8 cellular contexts compared by ENCODE assay signal in genomic region chr5:71830626-71831539, GRCh38.
DNase-seq lines count a peak whose midpoint lies in the region; ATAC-seq and TF ChIP-seq lines count a peak whose summit lies in the region.

No MANE protein-coding gene starts in this region.

- H3K27ac Mint-ChIP-seq in activated naive CD8-positive, alpha-beta T cell treated with anti-CD3 and anti-CD28 coated beads, Interleukin-2, amount 50 U/mL, for 24 hours, result no peak overlapping the region
- no peak overlapping the region for H3K27ac Mint-ChIP-seq in activated CD4-positive, alpha-beta memory T cell treated with anti-CD3 and anti-CD28 coated beads, Interleukin-2, amount 10 ng/mL, durations not matched to agents 7 days and 5 days

- DNase-seq in AG09319 (ENCODE audit: extremely low read depth, low read depth) (peak; percentile 53), NCI-H1105 (lab: John Stamatoyannopoulos, UW) (peak; percentile 41), T47D (ENCODE audit: low read depth in 1 of 2, low spot score in 1 of 2) (peak; percentile 32 to 70), left kidney (ENCODE audit: low read depth, low spot score) (peak; percentile 45), GM13977 (ENCODE audit: low spot score) (no peak), cortex of kidney (lab: John Stamatoyannopoulos, UW) (no peak)
- no peak for DNase-seq in activated naive CD8-positive, alpha-beta T cell treated with anti-CD3 and anti-CD28 coated beads, Interleukin-2, amount 50 U/mL, for 24 hours
- DNase-seq in activated CD4-positive, alpha-beta memory T cell treated with anti-CD3 and anti-CD28 coated beads, Interleukin-2, amount 10 ng/mL, durations not matched to agents 7 days and 5 days, result no peak

- H3K4me3 Mint-ChIP-seq in activated naive CD8-positive, alpha-beta T cell treated with anti-CD3 and anti-CD28 coated beads, Interleukin-2, amount 50 U/mL, for 24 hours, result no peak overlapping the region
- no peak overlapping the region for H3K4me3 Mint-ChIP-seq in activated CD4-positive, alpha-beta memory T cell treated with anti-CD3 and anti-CD28 coated beads, Interleukin-2, amount 10 ng/mL, durations not matched to agents 7 days and 5 days

- CTCF ChIA-PET in activated CD4-positive, alpha-beta memory T cell treated with anti-CD3 and anti-CD28 coated beads, Interleukin-2, amount 10 ng/mL, durations not matched to agents 7 days and 5 days (lab: Charles Lee), result no interaction called here

- no peak for ATAC-seq in activated naive CD8-positive, alpha-beta T cell treated with anti-CD3 and anti-CD28 coated beads, Interleukin-2, amount 50 U/mL, for 24 hours

- POLR2A ChIA-PET in activated CD4-positive, alpha-beta memory T cell treated with anti-CD3 and anti-CD28 coated beads, Interleukin-2, amount 10 ng/mL, durations not matched to agents 7 days and 5 days (lab: Charles Lee), result no interaction called here

- H3K27me3 Mint-ChIP-seq in activated naive CD8-positive, alpha-beta T cell treated with anti-CD3 and anti-CD28 coated beads, Interleukin-2, amount 50 U/mL, for 24 hours, result peaks cover 1% of the 10 kb centered on the region
- no peaks in the 10 kb centered on the region for H3K27me3 Mint-ChIP-seq in activated CD4-positive, alpha-beta memory T cell treated with anti-CD3 and anti-CD28 coated beads, Interleukin-2, amount 10 ng/mL, durations not matched to agents 7 days and 5 days

- TF ChIP-seq CTCF in AG09319 (IDR thresholded peaks at IDR 0.05; ENCODE audit: low read depth, low read length), result no peak
- TF ChIP-seq CTCF in GM13977 (IDR thresholded peaks at IDR 0.05; ENCODE audit: extremely low read depth, insufficient read depth, missing control alignments), result no peak

- H3K4me1 Mint-ChIP-seq in activated naive CD8-positive, alpha-beta T cell treated with anti-CD3 and anti-CD28 coated beads, Interleukin-2, amount 50 U/mL, for 24 hours, result no peaks in the 10 kb centered on the region
- peaks cover 4% of the 10 kb centered on the region for H3K4me1 Mint-ChIP-seq in activated CD4-positive, alpha-beta memory T cell treated with anti-CD3 and anti-CD28 coated beads, Interleukin-2, amount 10 ng/mL, durations not matched to agents 7 days and 5 days

- peaks cover under 1% of the 10 kb centered on the region for H3K36me3 Mint-ChIP-seq in activated naive CD8-positive, alpha-beta T cell treated with anti-CD3 and anti-CD28 coated beads, Interleukin-2, amount 50 U/mL, for 24 hours (ENCODE audit: low read depth)
- H3K36me3 Mint-ChIP-seq in activated CD4-positive, alpha-beta memory T cell treated with anti-CD3 and anti-CD28 coated beads, Interleukin-2, amount 10 ng/mL, durations not matched to agents 7 days and 5 days (ENCODE audit: low read depth), result no peaks in the 10 kb centered on the region

- in situ Hi-C loops in T47D (cut with HindIII; ENCODE audit: low pct_unique_long_range_greater_than_20kb, low sequenced_read_pairs) (no loop called here), GM13977 (cut with MboI; ENCODE audit: low pct_unique_long_range_greater_than_20kb, low sequenced_read_pairs, unreplicated experiment) (no loop called here)

- H3K9me3 Mint-ChIP-seq in activated naive CD8-positive, alpha-beta T cell treated with anti-CD3 and anti-CD28 coated beads, Interleukin-2, amount 50 U/mL, for 24 hours, result peaks cover 20% of the 10 kb centered on the region
- H3K9me3 Mint-ChIP-seq in activated CD4-positive, alpha-beta memory T cell treated with anti-CD3 and anti-CD28 coated beads, Interleukin-2, amount 10 ng/mL, durations not matched to agents 7 days and 5 days, result peaks cover 6% of the 10 kb centered on the region

Comparison
In these comparisons a context has a peak if more than half of its experiments do, and no peak if none do; other contexts are left out.
1. DNase-seq: peak in AG09319 (single experiment), NCI-H1105 (single experiment), T47D (2 of 2) and left kidney (single experiment); none in activated naive CD8-positive, alpha-beta T cell treated with anti-CD3 and anti-CD28 coated beads, Interleukin-2, amount 50 U/mL, for 24 hours (single experiment), activated CD4-positive, alpha-beta memory T cell treated with anti-CD3 and anti-CD28 coated beads, Interleukin-2, amount 10 ng/mL, durations not matched to agents 7 days and 5 days (single experiment), GM13977 (single experiment) and cortex of kidney (single experiment).